In genomic region chr1:183731151-183731550, GRCh38 we compare ENCODE assay signal across 18 cellular contexts.
"Had no signal": no experiment of that assay in that cellular context is flagged by ENCODE, and none has a peak within 500 bp of the region (broad histone marks: within the 10 kb centered on the region; RNA-seq: fewer than 3 reads in every experiment).

No MANE protein-coding gene starts in this region.

- DNase-seq: activated CD4-positive, alpha-beta T cell treated with anti-CD3 and anti-CD28 coated beads for 48 hours; activated CD8-positive, alpha-beta T cell treated with anti-CD3 and anti-CD28 coated beads, Interleukin-2, amount 10 ng/mL, durations not matched to agents 7 days and 5 days; activated naive CD4-positive, alpha-beta T cell treated with anti-CD3 and anti-CD28 coated beads for 36 hours; central memory CD4-positive, alpha-beta T cell; effector CD4-positive, alpha-beta T cell; foreskin melanocyte; heart right ventricle; islet precursor cell; left lung; natural killer cell; occipital lobe; right lobe of liver; transverse colon; WERI-Rb-1 had no signal

- H3K27ac ChIP-seq: coronary artery, left lung, prostate gland, right lobe of liver, transverse colon, WERI-Rb-1 had no signal

- H3K4me3 ChIP-seq: coronary artery, heart right ventricle, left lung, prostate gland, right lobe of liver, transverse colon had no signal

- H3K4me1 ChIP-seq: prostate gland had no signal

- H3K36me3 ChIP-seq: heart right ventricle, left lung, prostate gland, right lobe of liver, transverse colon, WERI-Rb-1 had no signal

- H3K27me3 ChIP-seq: heart right ventricle, left lung, right lobe of liver, transverse colon had no signal

- ATAC-seq: activated CD8-positive, alpha-beta T cell treated with anti-CD3 and anti-CD28 coated beads, Interleukin-2, amount 10 ng/mL, durations not matched to agents 7 days and 5 days; activated T-helper 17 cell treated with anti-CD3 and anti-CD28 coated beads, Interleukin-2, amount 50 U/mL, for 72 hours; left lung; natural killer cell; right lobe of liver; stimulated activated effector memory CD8-positive, alpha-beta T cell treated with anti-CD3 and anti-CD28 coated beads, Interleukin-12 subunit alpha, Interleukin-12 subunit beta, amount 100 ng/mL, for 72 hours had no signal

- H3K9me3 ChIP-seq: heart right ventricle, left lung, prostate gland, right lobe of liver, transverse colon had no signal
